Comparison of ENCODE assay signal across 9 cellular contexts in genomic region chr2:24886640-24887324, GRCh38. TPM values are rescaled to one million over a fixed set of nuclear protein-coding genes. Genes with fewer than 3 reads are reported as not detected.
DNase-seq lines count a peak whose midpoint lies in the region; ATAC-seq and TF ChIP-seq lines count a peak whose summit lies in the region.
"Had no signal": no experiment of that assay in that cellular context is flagged by ENCODE, and none has a peak within 500 bp of the region (broad histone marks: within the 10 kb centered on the region; RNA-seq: fewer than 3 reads in every experiment).

No MANE protein-coding gene starts in this region.

- H3K9me3 Mint-ChIP-seq in stimulated activated naive B cell treated with anti-CD40 and anti-IgM and Interleukin-4, amounts not matched to agents 10 μg/mL and 1 μg/mL and 100 μg/mL, for 72 hours = peaks cover 9% of the 10 kb centered on the region in 2 donors

- DNase-seq in NOMO-1 treated with dmso at 0.1 percent for 144 hours (lab: John Stamatoyannopoulos, UW; ENCODE audit: unreplicated experiment) (peak; percentile 61), germinal center (ENCODE audit: low spot score) (peak; percentile 52), lower leg skin (ENCODE audit: low spot score in 2 of 2) (no peak)
- peak; percentile 66 for DNase-seq in stimulated activated naive B cell treated with anti-CD40 and anti-IgM and Interleukin-4, amounts not matched to agents 10 μg/mL and 1 μg/mL and 100 μg/mL, for 72 hours
- DNase-seq: naive thymus-derived CD8-positive, alpha-beta T cell had no signal

- peak overlapping the region; percentile 85 to 93 for H3K4me3 Mint-ChIP-seq in stimulated activated naive B cell treated with anti-CD40 and anti-IgM and Interleukin-4, amounts not matched to agents 10 μg/mL and 1 μg/mL and 100 μg/mL, for 72 hours

- H3K27me3 Mint-ChIP-seq in stimulated activated naive B cell treated with anti-CD40 and anti-IgM and Interleukin-4, amounts not matched to agents 10 μg/mL and 1 μg/mL and 100 μg/mL, for 72 hours = no peaks in the 10 kb centered on the region
- H3K27me3 Mint-ChIP-seq: naive thymus-derived CD8-positive, alpha-beta T cell had no signal

- no peak for TF ChIP-seq CTCF in lower leg skin (IDR thresholded peaks at IDR 0.05)

- peak overlapping the region; percentile 97 for H3K27ac Mint-ChIP-seq in stimulated activated naive B cell treated with anti-CD40 and anti-IgM and Interleukin-4, amounts not matched to agents 10 μg/mL and 1 μg/mL and 100 μg/mL, for 72 hours

- no peak overlapping the region for H3K4me3 ChIP-seq in lower leg skin (ENCODE audit: low read depth, poor library complexity, severe bottlenecking)

- ATAC-seq in GM21576 (IDR thresholded peaks at IDR 0.05; ENCODE audit: unreplicated experiment) = peak; percentile 39
- peak; percentile 86 to 89 for ATAC-seq in stimulated activated naive B cell treated with anti-CD40 and anti-IgM and Interleukin-4, amounts not matched to agents 10 μg/mL and 1 μg/mL and 100 μg/mL, for 72 hours (replicated peaks)
- no peak for ATAC-seq in GM18870 (IDR thresholded peaks at IDR 0.05; ENCODE audit: unreplicated experiment)
- no peak for ATAC-seq in GM19395 (IDR thresholded peaks at IDR 0.05; ENCODE audit: unreplicated experiment)
- ATAC-seq: HCT116; naive thymus-derived CD8-positive, alpha-beta T cell had no signal

- WGBS in lower leg skin, 2 donors = 73 to 80% methylated on average over 16 to 19 of the region's 19 CpGs

- intact Hi-C loops in lower leg skin (cut with DNase I; ENCODE audit: low total_unique reads) = no loop called here

- peaks cover 36 to 55% of the 10 kb centered on the region in 2 donors for H3K36me3 Mint-ChIP-seq in stimulated activated naive B cell treated with anti-CD40 and anti-IgM and Interleukin-4, amounts not matched to agents 10 μg/mL and 1 μg/mL and 100 μg/mL, for 72 hours

- H3K4me1 Mint-ChIP-seq in stimulated activated naive B cell treated with anti-CD40 and anti-IgM and Interleukin-4, amounts not matched to agents 10 μg/mL and 1 μg/mL and 100 μg/mL, for 72 hours = peaks cover 39 to 59% of the 10 kb centered on the region in 2 donors

- TF ChIP-seq POLR2A in lower leg skin (IDR thresholded peaks at IDR 0.05) = no peak

RNA-seq across cellular contexts. Expression of gene ADCY3, which starts 33.3 kb away (rescaled TPM):
- total RNA-seq in lower leg skin = 10 to 100 TPM; 29.3 to 51.9 (median 43.1) TPM

Comparison
In these comparisons a context has a peak if more than half of its experiments do, and no peak if none do; other contexts are left out.
1. ATAC-seq: peak in GM21576 (single experiment) and stimulated activated naive B cell treated with anti-CD40 and anti-IgM and Interleukin-4, amounts not matched to agents 10 μg/mL and 1 μg/mL and 100 μg/mL, for 72 hours (2 of 2); none in GM18870 (single experiment) and GM19395 (single experiment).
2. DNase-seq: peak in NOMO-1 treated with dmso at 0.1 percent for 144 hours (single experiment), germinal center (single experiment) and stimulated activated naive B cell treated with anti-CD40 and anti-IgM and Interleukin-4, amounts not matched to agents 10 μg/mL and 1 μg/mL and 100 μg/mL, for 72 hours (single experiment); none in lower leg skin (0 of 2).